33 cellular contexts compared by ENCODE assay signal in genomic region chr5:5511904-5512416, GRCh38.
"Had no signal": no experiment of that assay in that cellular context is flagged by ENCODE, and none has a peak within 500 bp of the region (broad histone marks: within the 10 kb centered on the region; RNA-seq: fewer than 3 reads in every experiment).

No MANE protein-coding gene starts in this region.

- ATAC-seq: activated CD4-positive, CD25-positive, alpha-beta regulatory T cell treated with anti-CD3 and anti-CD28 coated beads, Interleukin-2, amount 50 U/mL, for 24 hours; activated CD8-positive, alpha-beta T cell treated with anti-CD3 and anti-CD28 coated beads for 36 hours; activated T-cell treated with anti-CD3 and anti-CD28 coated beads, Interleukin-2, amount 50 U/mL, for 4 hours; activated T-helper 17 cell treated with anti-CD3 and anti-CD28 coated beads, Interleukin-2, amount 50 U/mL, for 72 hours; esophagus mucosa; T-helper 17 cell had no signal

- H3K27ac ChIP-seq: brain microvascular endothelial cell, coronary artery, dorsolateral prefrontal cortex, WERI-Rb-1 had no signal

- H3K27ac Mint-ChIP-seq: activated B cell treated with CpG ODN at 0.5 μM for 24 hours; activated CD8-positive, alpha-beta T cell treated with anti-CD3 and anti-CD28 coated beads for 36 hours; activated naive CD8-positive, alpha-beta T cell; activated T-helper 17 cell treated with anti-CD3 and anti-CD28 coated beads, Interleukin-2, amount 50 U/mL, for 72 hours; dendritic cell treated with granulocyte-macrophage colony-stimulating factor and Interleukin-4, amounts not matched to agents 40 ng/mL and 50 ng/mL, for 4 days; endodermal cell; T-helper 17 cell; T-helper 2 cell treated with Interferon-gamma antibody and Interleukin-4, amounts not matched to agents 5 μg/mL and 100 μg/mL, for 36 hours had no signal

- H3K36me3 Mint-ChIP-seq: activated naive CD8-positive, alpha-beta T cell had no signal

- DNase-seq: activated B cell treated with CpG ODN at 0.5 μM for 24 hours; activated CD4-positive, alpha-beta T cell treated with anti-CD3 and anti-CD28 coated beads for 48 hours; activated CD4-positive, alpha-beta T cell treated with anti-CD3 and anti-CD28 coated beads, Interleukin-2, amount 50 U/mL, for 1 hour; activated CD4-positive, alpha-beta T cell treated with anti-CD3 and anti-CD28 coated beads, Interleukin-2, amount 50 U/mL, for 48 hours; activated CD8-positive, alpha-beta memory T cell treated with anti-CD3 and anti-CD28 coated beads for 24 hours; activated CD8-positive, alpha-beta T cell treated with anti-CD3 and anti-CD28 coated beads for 36 hours; activated effector memory CD4-positive, alpha-beta T cell treated with Interleukin-2 at 50 U/mL for 16 hours; activated gamma-delta T cell treated with Interleukin-2 at 50 U/mL for 16 hours; activated naive CD4-positive, alpha-beta T cell treated with anti-CD3 and anti-CD28 coated beads, Interleukin-2, amount 50 U/mL, for 16 hours; activated naive CD4-positive, alpha-beta T cell treated with Interleukin-2 at 50 U/mL for 16 hours; activated T-cell treated with anti-CD3 and anti-CD28 coated beads, Interleukin-2, amount 50 U/mL, for 4 hours; amniotic stem cell; anterior cingulate cortex; brain microvascular endothelial cell; dorsolateral prefrontal cortex; effector memory CD4-positive, alpha-beta T cell; endodermal cell; foreskin fibroblast; T-helper 1 cell; T-helper 17 cell; T1000; WERI-Rb-1 had no signal

- H3K27me3 Mint-ChIP-seq: dendritic cell treated with granulocyte-macrophage colony-stimulating factor and Interleukin-4, amounts not matched to agents 40 ng/mL and 50 ng/mL, for 4 days had no signal

- H3K36me3 ChIP-seq: brain microvascular endothelial cell, WERI-Rb-1 had no signal

- H3K9me3 Mint-ChIP-seq: activated B cell treated with CpG ODN at 0.5 μM for 24 hours; activated CD8-positive, alpha-beta T cell treated with anti-CD3 and anti-CD28 coated beads for 36 hours; activated T-cell treated with anti-CD3 and anti-CD28 coated beads, Interleukin-2, amount 50 U/mL, for 4 hours; activated T-helper 17 cell treated with anti-CD3 and anti-CD28 coated beads, Interleukin-2, amount 50 U/mL, for 72 hours; central memory CD8-positive, alpha-beta T cell; T-helper 2 cell treated with Interferon-gamma antibody and Interleukin-4, amounts not matched to agents 5 μg/mL and 100 μg/mL, for 36 hours had no signal

- FAIRE-seq: astrocyte, bronchial epithelial cell, frontal cortex had no signal

- H3K4me1 Mint-ChIP-seq: activated B cell treated with CpG ODN at 0.5 μM for 24 hours; central memory CD8-positive, alpha-beta T cell; endodermal cell; T-helper 17 cell had no signal

- H3K4me3 Mint-ChIP-seq: activated B cell treated with CpG ODN at 0.5 μM for 24 hours; activated CD8-positive, alpha-beta T cell treated with anti-CD3 and anti-CD28 coated beads for 36 hours; activated naive CD8-positive, alpha-beta T cell; activated T-cell treated with anti-CD3 and anti-CD28 coated beads, Interleukin-2, amount 50 U/mL, for 4 hours; activated T-helper 17 cell treated with anti-CD3 and anti-CD28 coated beads, Interleukin-2, amount 50 U/mL, for 72 hours; central memory CD8-positive, alpha-beta T cell; dendritic cell treated with granulocyte-macrophage colony-stimulating factor and Interleukin-4, amounts not matched to agents 40 ng/mL and 50 ng/mL, for 4 days; endodermal cell; T-helper 17 cell; T-helper 2 cell treated with Interferon-gamma antibody and Interleukin-4, amounts not matched to agents 5 μg/mL and 100 μg/mL, for 36 hours had no signal

- H3K27me3 ChIP-seq: brain microvascular endothelial cell, dorsolateral prefrontal cortex had no signal

- H3K4me3 ChIP-seq: coronary artery, dorsolateral prefrontal cortex had no signal
